ENCODE assay signal across 1 cellular context in the genomic region with DNA sequence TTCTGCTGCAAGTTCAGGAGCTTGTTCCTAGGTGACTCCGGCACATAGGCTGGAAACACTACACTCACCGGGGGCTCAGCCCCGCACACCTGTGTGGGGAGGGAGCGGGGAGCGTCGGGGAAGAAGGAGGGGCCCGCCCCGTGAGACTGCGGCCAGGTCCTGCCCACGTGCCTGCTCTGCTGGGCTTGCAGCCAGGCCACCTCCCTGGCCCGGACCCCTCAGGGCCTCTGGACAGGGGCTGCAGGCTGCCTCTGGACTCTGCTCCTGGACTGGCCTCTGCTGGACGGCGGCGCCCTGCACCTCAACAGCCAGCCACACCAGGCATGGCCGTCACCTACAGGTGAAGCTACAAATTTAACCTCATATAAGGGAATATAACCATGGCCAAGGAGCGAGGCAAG.
TF ChIP-seq lines count a peak whose summit lies in the region.

No MANE protein-coding gene starts in this region.

TF ChIP-seq in SK-N-SH treated with all-trans-retinoic acid at 6 μM for 48 hours, 23 proteins besides CTCF, POLR2A, EP300 and RAD21 (continued from another document):
- TF ChIP-seq, protein P1, sequence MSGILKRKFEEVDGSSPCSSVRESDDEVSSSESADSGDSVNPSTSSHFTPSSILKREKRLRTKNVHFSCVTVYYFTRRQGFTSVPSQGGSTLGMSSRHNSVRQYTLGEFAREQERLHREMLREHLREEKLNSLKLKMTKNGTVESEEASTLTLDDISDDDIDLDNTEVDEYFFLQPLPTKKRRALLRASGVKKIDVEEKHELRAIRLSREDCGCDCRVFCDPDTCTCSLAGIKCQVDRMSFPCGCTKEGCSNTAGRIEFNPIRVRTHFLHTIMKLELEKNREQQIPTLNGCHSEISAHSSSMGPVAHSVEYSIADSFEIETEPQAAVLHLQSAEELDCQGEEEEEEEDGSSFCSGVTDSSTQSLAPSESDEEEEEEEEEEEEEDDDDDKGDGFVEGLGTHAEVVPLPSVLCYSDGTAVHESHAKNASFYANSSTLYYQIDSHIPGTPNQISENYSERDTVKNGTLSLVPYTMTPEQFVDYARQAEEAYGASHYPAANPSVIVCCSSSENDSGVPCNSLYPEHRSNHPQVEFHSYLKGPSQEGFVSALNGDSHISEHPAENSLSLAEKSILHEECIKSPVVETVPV (CRISPR knock-in tag; IDR thresholded peaks at IDR 0.05), result no peak
- TF ChIP-seq, protein P2, sequence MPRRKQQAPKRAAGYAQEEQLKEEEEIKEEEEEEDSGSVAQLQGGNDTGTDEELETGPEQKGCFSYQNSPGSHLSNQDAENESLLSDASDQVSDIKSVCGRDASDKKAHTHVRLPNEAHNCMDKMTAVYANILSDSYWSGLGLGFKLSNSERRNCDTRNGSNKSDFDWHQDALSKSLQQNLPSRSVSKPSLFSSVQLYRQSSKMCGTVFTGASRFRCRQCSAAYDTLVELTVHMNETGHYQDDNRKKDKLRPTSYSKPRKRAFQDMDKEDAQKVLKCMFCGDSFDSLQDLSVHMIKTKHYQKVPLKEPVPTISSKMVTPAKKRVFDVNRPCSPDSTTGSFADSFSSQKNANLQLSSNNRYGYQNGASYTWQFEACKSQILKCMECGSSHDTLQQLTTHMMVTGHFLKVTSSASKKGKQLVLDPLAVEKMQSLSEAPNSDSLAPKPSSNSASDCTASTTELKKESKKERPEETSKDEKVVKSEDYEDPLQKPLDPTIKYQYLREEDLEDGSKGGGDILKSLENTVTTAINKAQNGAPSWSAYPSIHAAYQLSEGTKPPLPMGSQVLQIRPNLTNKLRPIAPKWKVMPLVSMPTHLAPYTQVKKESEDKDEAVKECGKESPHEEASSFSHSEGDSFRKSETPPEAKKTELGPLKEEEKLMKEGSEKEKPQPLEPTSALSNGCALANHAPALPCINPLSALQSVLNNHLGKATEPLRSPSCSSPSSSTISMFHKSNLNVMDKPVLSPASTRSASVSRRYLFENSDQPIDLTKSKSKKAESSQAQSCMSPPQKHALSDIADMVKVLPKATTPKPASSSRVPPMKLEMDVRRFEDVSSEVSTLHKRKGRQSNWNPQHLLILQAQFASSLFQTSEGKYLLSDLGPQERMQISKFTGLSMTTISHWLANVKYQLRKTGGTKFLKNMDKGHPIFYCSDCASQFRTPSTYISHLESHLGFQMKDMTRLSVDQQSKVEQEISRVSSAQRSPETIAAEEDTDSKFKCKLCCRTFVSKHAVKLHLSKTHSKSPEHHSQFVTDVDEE (CRISPR knock-in tag; IDR thresholded peaks at IDR 0.05), result no peak
- TF ChIP-seq CSDC2 (CRISPR knock-in tag; IDR thresholded peaks at IDR 0.05) (no peak), TOX (CRISPR knock-in tag; IDR thresholded peaks at IDR 0.05; ENCODE audit: borderline replicate concordance) (no peak), GLIS3 (CRISPR knock-in tag; IDR thresholded peaks at IDR 0.05) (no peak)
